Comparison of ENCODE assay signal across 9 cellular contexts in the genomic region with DNA sequence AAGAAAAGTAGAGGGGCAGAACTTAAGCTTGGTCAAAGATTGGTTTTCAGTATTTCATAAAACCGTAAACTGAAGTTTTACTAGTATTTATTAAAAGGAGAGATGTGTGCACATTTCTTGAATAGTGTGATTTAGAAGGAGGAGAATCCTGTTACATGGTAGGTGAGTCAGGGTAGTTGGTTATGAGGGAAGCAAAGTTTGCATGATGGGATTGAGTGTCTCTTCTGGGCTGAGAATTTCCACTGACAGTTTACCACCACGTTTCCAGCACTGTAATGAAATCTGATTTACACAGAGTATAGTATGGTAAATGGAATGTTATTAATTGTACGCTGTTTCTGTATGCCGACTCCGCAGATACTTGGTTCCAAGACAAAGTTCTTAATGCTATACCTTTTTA. TPM values are rescaled to one million over a fixed set of nuclear protein-coding genes. Genes with fewer than 3 reads are reported as not detected.
A peak's percentile ranks its signal among the peaks of the same experiment; 100 is the strongest.
DNase-seq lines count a peak whose midpoint lies in the region; ATAC-seq, FAIRE-seq and TF ChIP-seq lines count a peak whose summit lies in the region.
"Had no signal": no experiment of that assay in that cellular context is flagged by ENCODE, and none has a peak within 500 bp of the region (broad histone marks: within the 10 kb centered on the region; RNA-seq: fewer than 3 reads in every experiment).

No MANE protein-coding gene starts in this region.

- ATAC-seq in right cardiac atrium (no peak), aorta (ENCODE audit: low FRiP score) (no peak), pancreas (no peak), GM21786 (IDR thresholded peaks at IDR 0.05; ENCODE audit: unreplicated experiment) (no peak)

- H4K20me1 ChIP-seq in mammary epithelial cell (ENCODE audit: insufficient read depth, low read length): no peaks in the 10 kb centered on the region

- H3K4me3 ChIP-seq in right cardiac atrium (ENCODE audit: low read length) (peak overlapping the region; percentile 94), mammary epithelial cell (replicated peaks in 1 of 3; ENCODE audit: insufficient read depth in 1 of 3, low read depth in 2 of 3, low read length in 3 of 3) (peak overlapping the region in 2 of 3 experiments; percentile 75 to 94), mesodermal cell (ENCODE audit: extremely low read depth, insufficient read depth, low read length, poor library complexity, severe bottlenecking) (peak overlapping the region; percentile 93), aorta (ENCODE audit: low read length in 2 of 2) (peak overlapping the region; percentile 83 to 93), pancreas (peak overlapping the region in 2 of 4 donors; percentile 88 to 91)

- TSS peak; percentile 22 for BruUV-seq in mammary epithelial cell (replicated peaks; lab: Mats Ljungman, UMichigan)

- H3K36me3 ChIP-seq in mammary epithelial cell (ENCODE audit: insufficient read depth, low read length) (no peaks in the 10 kb centered on the region), mesodermal cell (ENCODE audit: control insufficient read depth, insufficient read depth, low read length) (no peaks in the 10 kb centered on the region), aorta (ENCODE audit: control insufficient read depth in 1 of 2, insufficient read depth in 2 of 2, low read length in 1 of 2) (no peaks in the 10 kb centered on the region), pancreas (no peaks in the 10 kb centered on the region)

- H3K4me1 ChIP-seq in right cardiac atrium (ENCODE audit: control insufficient read depth, insufficient read depth, low read length) (no peaks in the 10 kb centered on the region), mammary epithelial cell (ENCODE audit: insufficient read depth, low read length) (peaks cover 9% of the 10 kb centered on the region), mesodermal cell (ENCODE audit: control insufficient read depth, insufficient read depth, low read length, poor library complexity, severe bottlenecking) (peaks cover 5% of the 10 kb centered on the region), aorta (ENCODE audit: control insufficient read depth in 1 of 2, insufficient read depth in 2 of 2, low read length in 2 of 2) (peaks cover 2 to 3% of the 10 kb centered on the region in 2 donors), pancreas (peaks cover 0 to 5% (median 0%) of the 10 kb centered on the region in 3 donors)

- TF ChIP-seq CTCF in mammary epithelial cell (conservative IDR thresholded peaks at IDR 0.05 in 1 of 2, IDR thresholded peaks at IDR 0.05 in 1 of 2; ENCODE audit: extremely low read depth in 1 of 2, insufficient read depth in 1 of 2, low read depth in 1 of 2, low read length in 2 of 2): no peak
- TF ChIP-seq CTCF in pancreas (IDR thresholded peaks at IDR 0.05): no peak

- DNase-seq in right cardiac atrium (no peak), cardiac septum (ENCODE audit: low spot score) (no peak), mammary epithelial cell (peak; percentile 7), aorta (no peak), pancreas (no peak)
- no peak for DNase-seq in stimulated activated CD4-positive, alpha-beta T cell treated with anti-CD3 and anti-CD28 coated beads, Interleukin-2, amount 100 ng/mL, for 24 hours
- DNase-seq: NCI-H2029 had no signal

- no peaks in the 10 kb centered on the region for H3K9me3 ChIP-seq in right cardiac atrium (ENCODE audit: control insufficient read depth, low read length)
- no peaks in the 10 kb centered on the region for H3K9me3 ChIP-seq in mammary epithelial cell (replicated peaks; ENCODE audit: insufficient read depth, low read length)
- no peaks in the 10 kb centered on the region for H3K9me3 ChIP-seq in mesodermal cell (ENCODE audit: control insufficient read depth, low read length)
- no peaks in the 10 kb centered on the region for H3K9me3 ChIP-seq in aorta (ENCODE audit: control insufficient read depth, low read length)
- no peaks in the 10 kb centered on the region for H3K9me3 ChIP-seq in pancreas

- H3K4me2 ChIP-seq in mammary epithelial cell (ENCODE audit: insufficient read depth, low read depth, low read length): peak overlapping the region; percentile 82

- H2AFZ ChIP-seq in mammary epithelial cell (ENCODE audit: low read depth, low read length): no peak overlapping the region

- no peak overlapping the region for H3K27ac ChIP-seq in right cardiac atrium (ENCODE audit: low read length)
- no peak overlapping the region for H3K27ac ChIP-seq in mammary epithelial cell (ENCODE audit: insufficient read depth, low read depth, low read length)
- H3K27ac ChIP-seq in mesodermal cell (ENCODE audit: low read depth, low read length, severe bottlenecking): no peak overlapping the region
- no peak overlapping the region for H3K27ac ChIP-seq in aorta (ENCODE audit: low read depth in 1 of 2, low read length in 2 of 2)
- H3K27ac ChIP-seq in pancreas: no peak overlapping the region

- CTCF ChIA-PET in mammary epithelial cell (lab: Charles Lee; ENCODE audit: low non-redundant PET): no interaction called here

- 61% methylated on average over 5 of the region's 5 CpGs for WGBS in right cardiac atrium
- WGBS in mammary epithelial cell (ENCODE audit: low coverage, missing lambda C conversion rate): 95% methylated on average over 5 of the region's 5 CpGs
- 22 to 26% methylated on average over 4 of the region's 5 CpGs for WGBS in mesodermal cell (ENCODE audit: insufficient coverage in 2 of 2), 2 experiments
- WGBS in aorta, 2 donors: 21 to 27% methylated on average over 5 of the region's 5 CpGs
- WGBS in pancreas, 2 donors: 60 to 63% methylated on average over 5 of the region's 5 CpGs

- no peaks in the 10 kb centered on the region for H3K27me3 ChIP-seq in right cardiac atrium (ENCODE audit: control insufficient read depth, insufficient read depth)
- H3K27me3 ChIP-seq in mammary epithelial cell (ENCODE audit: insufficient read depth, low read length): peaks cover 3% of the 10 kb centered on the region
- no peaks in the 10 kb centered on the region for H3K27me3 ChIP-seq in aorta (ENCODE audit: control insufficient read depth in 1 of 2, insufficient read depth in 2 of 2, low read length in 1 of 2)
- H3K27me3 ChIP-seq in pancreas: no peaks in the 10 kb centered on the region

- dilution Hi-C loops in mammary epithelial cell (cut with HindIII; ENCODE audit: low sequenced_read_pairs): no loop called here

- FAIRE-seq in pancreas (lab: Jason Lieb, UNC): no peak

- in situ Hi-C loops in mammary epithelial cell (cut with MboI; ENCODE audit: low sequenced_read_pairs in 2 of 2): no loop called here

- no peak overlapping the region for H3K9ac ChIP-seq in mammary epithelial cell (ENCODE audit: insufficient read depth, low read length)

- peaks cover 27% of the 10 kb centered on the region for H3K79me2 ChIP-seq in mammary epithelial cell (ENCODE audit: insufficient read depth, low read length)

- intact Hi-C loops in right cardiac atrium (cut with DNase I): no loop called here
- intact Hi-C loops in cardiac septum (cut with DNase I): no loop called here
- intact Hi-C loops in mammary epithelial cell (cut with micrococcal nuclease): loop anchor here (5.0 to 10.0 kb wide), 8 partner anchors 179 to 1521 kb away; no protein-coding TSS in a partner anchor
- intact Hi-C loops in aorta (cut with DNase I): loop anchor here in 1 of 2 donors (10.0 kb wide), 1 partner anchor 1388 kb away; no protein-coding TSS in a partner anchor
- intact Hi-C loops in pancreas (cut with DNase I): no loop called here

RNA-seq across cellular contexts. Expression of gene NECTIN3, which starts 1.6 kb away (rescaled TPM):
- total RNA-seq in right cardiac atrium: 10 to 100 TPM; 13.3 to 16.7 (median 15.4) TPM
- 3.8 TPM for polyA plus RNA-seq in right cardiac atrium
- 8.2 TPM for total RNA-seq in cardiac septum
- total RNA-seq in mammary epithelial cell: 10 to 100 TPM; 11.6 to 12.5 TPM
- polyA plus RNA-seq in mammary epithelial cell: 4.8 TPM
- polyA minus RNA-seq in mammary epithelial cell: not detected
- polyA plus RNA-seq in mesodermal cell (2013, experiment 1 of 2): 39.7 TPM
- 49.4 TPM for polyA plus RNA-seq in mesodermal cell (2013, experiment 2 of 2)
- total RNA-seq in aorta: 10 to 100 TPM; 30.1 to 32.2 TPM
- 1 to 10 TPM; 5.1 to 7.6 TPM for polyA plus RNA-seq in aorta
- 10 to 100 TPM in 2 of 6 donors, 1 to 10 TPM in 4; 5.1 to 10.3 (median 8.1) TPM for total RNA-seq in pancreas
- 1 to 10 TPM; 1.3 to 6.8 TPM for polyA plus RNA-seq in pancreas
